1 cellular context compared by ENCODE assay signal in genomic region chr5:55900068-55900467, GRCh38.
A peak's percentile ranks its signal among the peaks of the same experiment; 100 is the strongest.
TF ChIP-seq lines count a peak whose summit lies in the region.

No MANE protein-coding gene starts in this region.

TF ChIP-seq in GM12878, 131 proteins besides CTCF, POLR2A, EP300 and RAD21 (continued from another document and continues in another):
- TF ChIP-seq MAX (IDR thresholded peaks at IDR 0.05; ENCODE audit: low read depth, low read length) (no peak), NKRF (conservative IDR thresholded peaks at IDR 0.05) (no peak), NFIC (IDR thresholded peaks at IDR 0.05; ENCODE audit: low read depth, low read length) (peak; percentile 34; the same call in 1 of the 2 replicates), CHD4 (IDR thresholded peaks at IDR 0.05) (no peak), ZNF687 (IDR thresholded peaks at IDR 0.05) (0 out of 2 replicates have a peak, but pooled peaks have one; percentile 27), ZBTB33 (IDR thresholded peaks at IDR 0.05) (no peak), IKZF2 (IDR thresholded peaks at IDR 0.05) (peak; percentile 79 to 82), MTA2 (IDR thresholded peaks at IDR 0.05; ENCODE audit: low read depth) (peak; percentile 88), ZNF217 (IDR thresholded peaks at IDR 0.05) (peak; percentile 57; the same call in 1 of the 2 replicates), RBBP5 (conservative IDR thresholded peaks at IDR 0.05) (no peak), BHLHE40 (IDR thresholded peaks at IDR 0.05; ENCODE audit: borderline replicate concordance in 1 of 2, low read depth in 2 of 2, low read length in 1 of 2) (peak in 1 of 2 experiments; percentile 32; a peak in 1 of 4 replicates), ATF2 (IDR thresholded peaks at IDR 0.05; ENCODE audit: low read length) (peak; percentile 52; the same call in 1 of the 2 replicates), SKIL (IDR thresholded peaks at IDR 0.05; ENCODE audit: low read depth, poor library complexity, severe bottlenecking) (peak; percentile 56), ZNF24 (IDR thresholded peaks at IDR 0.05) (peak; percentile 69; the same call in 1 of the 2 replicates), CEBPB (IDR thresholded peaks at IDR 0.05; ENCODE audit: borderline replicate concordance in 1 of 2, low read depth in 2 of 2, low read length in 2 of 2) (no peak), HSF1 (IDR thresholded peaks at IDR 0.05; ENCODE audit: low read depth, low read length) (no peak), ZNF592 (IDR thresholded peaks at IDR 0.05) (no peak), ZNF274 (IDR thresholded peaks at IDR 0.05; ENCODE audit: insufficient read depth, insufficient read length) (no peak), ZNF207 (IDR thresholded peaks at IDR 0.05; ENCODE audit: borderline replicate concordance) (no peak), POU2F2 (IDR thresholded peaks at IDR 0.05; ENCODE audit: borderline replicate concordance, low read depth, low read length) (no peak), ELK1 (IDR thresholded peaks at IDR 0.05; ENCODE audit: low read depth, low read length) (no peak), NRF1 (conservative IDR thresholded peaks at IDR 0.05; ENCODE audit: low read depth, low read length) (no peak), IRF4 (IDR thresholded peaks at IDR 0.05; ENCODE audit: low read depth, low read length) (peak; percentile 77; the same call in 1 of the 2 replicates), NR2F1 (conservative IDR thresholded peaks at IDR 0.05) (peak; percentile 73), RUNX3 (IDR thresholded peaks at IDR 0.05; ENCODE audit: low read length) (peak; percentile 77), MEF2B (IDR thresholded peaks at IDR 0.05; ENCODE audit: partially characterized antibody, poor library complexity, severe bottlenecking) (peak; percentile 63), IKZF1 (conservative IDR thresholded peaks at IDR 0.05) (peak; percentile 65), MXI1 (IDR thresholded peaks at IDR 0.05; ENCODE audit: low read depth, low read length) (no peak), EED (IDR thresholded peaks at IDR 0.05; ENCODE audit: low read depth) (peak; percentile 67), DPF2 (IDR thresholded peaks at IDR 0.05) (peak; percentile 83), JUND (IDR thresholded peaks at IDR 0.05; ENCODE audit: low read depth, low read length) (0 out of 2 replicates have a peak, but pooled peaks have one; percentile 52), JUNB (IDR thresholded peaks at IDR 0.05) (peak; percentile 76), TBL1XR1 (IDR thresholded peaks at IDR 0.05; ENCODE audit: low read depth, low read length) (no peak), RELB (IDR thresholded peaks at IDR 0.05; ENCODE audit: low read depth) (peak; percentile 67; the same call in 1 of the 2 replicates)
